In genomic region chr12:94405378-94406116, GRCh38 we compare ENCODE assay signal across 9 cellular contexts. TPM values are rescaled to one million over a fixed set of nuclear protein-coding genes. Genes with fewer than 3 reads are reported as not detected.
DNase-seq lines count a peak whose midpoint lies in the region; ATAC-seq lines count a peak whose summit lies in the region.
"Had no signal": no experiment of that assay in that cellular context is flagged by ENCODE, and none has a peak within 500 bp of the region (broad histone marks: within the 10 kb centered on the region; RNA-seq: fewer than 3 reads in every experiment).

No MANE protein-coding gene starts in this region.

- H3K4me1 Mint-ChIP-seq in activated CD8-positive, alpha-beta memory T cell treated with anti-CD3 and anti-CD28 coated beads, Interleukin-2, amount 10 ng/mL, durations not matched to agents 7 days and 5 days, result peaks cover 10% of the 10 kb centered on the region
- H3K4me1 Mint-ChIP-seq in activated naive CD8-positive, alpha-beta T cell treated with anti-CD3 and anti-CD28 coated beads, Interleukin-2, amount 10 ng/mL, durations not matched to agents 7 days and 5 days, result peaks cover 10% of the 10 kb centered on the region

- H3K27ac ChIP-seq in subcutaneous abdominal adipose tissue (ENCODE audit: low read depth, low read length) (peak overlapping the region; percentile 32), caudate nucleus (ENCODE audit: low read depth, low read length) (no peak overlapping the region)
- H3K27ac ChIP-seq: BLaER1 treated with 17β-estradiol and CSF1 and Interleukin-3, amounts not matched to agents 10 nM and 100 nM had no signal

- H3K4me3 Mint-ChIP-seq in activated CD8-positive, alpha-beta memory T cell treated with anti-CD3 and anti-CD28 coated beads, Interleukin-2, amount 10 ng/mL, durations not matched to agents 7 days and 5 days, result peak overlapping the region; percentile 12
- H3K4me3 Mint-ChIP-seq in activated naive CD8-positive, alpha-beta T cell treated with anti-CD3 and anti-CD28 coated beads, Interleukin-2, amount 10 ng/mL, durations not matched to agents 7 days and 5 days, result peak overlapping the region; percentile 27

- H3K27me3 Mint-ChIP-seq in activated CD8-positive, alpha-beta memory T cell treated with anti-CD3 and anti-CD28 coated beads, Interleukin-2, amount 10 ng/mL, durations not matched to agents 7 days and 5 days, result no peaks in the 10 kb centered on the region
- no peaks in the 10 kb centered on the region for H3K27me3 Mint-ChIP-seq in activated naive CD8-positive, alpha-beta T cell treated with anti-CD3 and anti-CD28 coated beads, Interleukin-2, amount 10 ng/mL, durations not matched to agents 7 days and 5 days

- peaks cover 2% of the 10 kb centered on the region for H3K9me3 Mint-ChIP-seq in activated CD8-positive, alpha-beta memory T cell treated with anti-CD3 and anti-CD28 coated beads, Interleukin-2, amount 10 ng/mL, durations not matched to agents 7 days and 5 days (ENCODE audit: low read depth)
- H3K9me3 Mint-ChIP-seq in activated naive CD8-positive, alpha-beta T cell treated with anti-CD3 and anti-CD28 coated beads, Interleukin-2, amount 10 ng/mL, durations not matched to agents 7 days and 5 days, result peaks cover 4% of the 10 kb centered on the region

- CTCF ChIA-PET in activated CD8-positive, alpha-beta memory T cell treated with anti-CD3 and anti-CD28 coated beads, Interleukin-2, amount 10 ng/mL, durations not matched to agents 7 days and 5 days (lab: Charles Lee), result no interaction called here

- no peak for ATAC-seq in activated CD8-positive, alpha-beta memory T cell treated with anti-CD3 and anti-CD28 coated beads, Interleukin-2, amount 10 ng/mL, durations not matched to agents 7 days and 5 days
- ATAC-seq in HG02798 (IDR thresholded peaks at IDR 0.05; ENCODE audit: poor library complexity, unreplicated experiment), result peak; percentile 82
- ATAC-seq in activated naive CD8-positive, alpha-beta T cell treated with anti-CD3 and anti-CD28 coated beads, Interleukin-2, amount 10 ng/mL, durations not matched to agents 7 days and 5 days (ENCODE audit: low read depth), result no peak

- peak overlapping the region in 3 of 5 donors; percentile 4 to 60 (median 54) for H3K9ac ChIP-seq in subcutaneous abdominal adipose tissue (ENCODE audit: low read length in 5 of 5)
- H3K9ac ChIP-seq: BLaER1 treated with 17β-estradiol and CSF1 and Interleukin-3, amounts not matched to agents 10 nM and 100 nM had no signal

- peak overlapping the region in 4 of 5 donors; percentile 27 to 58 (median 44) for H3K4me3 ChIP-seq in subcutaneous abdominal adipose tissue (ENCODE audit: low read depth in 1 of 5, low read length in 5 of 5)
- H3K4me3 ChIP-seq: BLaER1 treated with 17β-estradiol and CSF1 and Interleukin-3, amounts not matched to agents 10 nM and 100 nM had no signal

- H3K4me1 ChIP-seq in subcutaneous abdominal adipose tissue (ENCODE audit: control insufficient read depth in 5 of 5, insufficient read depth in 5 of 5, low read length in 5 of 5), result peaks cover 0 to 7% (median 2%) of the 10 kb centered on the region in 5 donors
- H3K4me1 ChIP-seq: BLaER1 treated with 17β-estradiol and CSF1 and Interleukin-3, amounts not matched to agents 10 nM and 100 nM had no signal

- H3K36me3 ChIP-seq in subcutaneous abdominal adipose tissue (ENCODE audit: control insufficient read depth in 5 of 5, insufficient read depth in 5 of 5, low read length in 5 of 5), result peaks cover 0 to 8% (median 4%) of the 10 kb centered on the region in 5 donors

- DNase-seq in activated CD8-positive, alpha-beta memory T cell treated with anti-CD3 and anti-CD28 coated beads, Interleukin-2, amount 10 ng/mL, durations not matched to agents 7 days and 5 days, result no peak
- DNase-seq in activated CD8-positive, alpha-beta memory T cell treated with anti-CD3 and anti-CD28 coated beads, Interleukin-2, amount 50 U/mL, for 48 hours, result no peak
- DNase-seq in activated naive CD8-positive, alpha-beta T cell treated with anti-CD3 and anti-CD28 coated beads, Interleukin-2, amount 10 ng/mL, durations not matched to agents 7 days and 5 days, result no peak
- no peak for DNase-seq in caudate nucleus (lab: John Stamatoyannopoulos, UW)
- DNase-seq in NOMO-1 treated with dmso at 0.1 percent for 144 hours (lab: John Stamatoyannopoulos, UW; ENCODE audit: unreplicated experiment), result no peak
- no peak for DNase-seq in stimulated activated naive CD4-positive, alpha-beta T cell treated with Interleukin-2 at 50 U/mL for 16 hours (lab: John Stamatoyannopoulos, UW)

- no peaks in the 10 kb centered on the region for H3K27me3 ChIP-seq in subcutaneous abdominal adipose tissue (ENCODE audit: control insufficient read depth in 5 of 5, insufficient read depth in 4 of 5, low read length in 5 of 5)
- H3K27me3 ChIP-seq: BLaER1 treated with 17β-estradiol and CSF1 and Interleukin-3, amounts not matched to agents 10 nM and 100 nM had no signal

- no peaks in the 10 kb centered on the region for H3K9me3 ChIP-seq in subcutaneous abdominal adipose tissue (ENCODE audit: control insufficient read depth in 5 of 5, low read length in 5 of 5)

- peaks cover 20% of the 10 kb centered on the region for H3K36me3 Mint-ChIP-seq in activated CD8-positive, alpha-beta memory T cell treated with anti-CD3 and anti-CD28 coated beads, Interleukin-2, amount 10 ng/mL, durations not matched to agents 7 days and 5 days
- peaks cover 15% of the 10 kb centered on the region for H3K36me3 Mint-ChIP-seq in activated naive CD8-positive, alpha-beta T cell treated with anti-CD3 and anti-CD28 coated beads, Interleukin-2, amount 10 ng/mL, durations not matched to agents 7 days and 5 days

- H3K27ac Mint-ChIP-seq in activated CD8-positive, alpha-beta memory T cell treated with anti-CD3 and anti-CD28 coated beads, Interleukin-2, amount 10 ng/mL, durations not matched to agents 7 days and 5 days, result peak overlapping the region; percentile 56
- H3K27ac Mint-ChIP-seq in activated naive CD8-positive, alpha-beta T cell treated with anti-CD3 and anti-CD28 coated beads, Interleukin-2, amount 10 ng/mL, durations not matched to agents 7 days and 5 days, result no peak overlapping the region

- POLR2A ChIA-PET in activated naive CD8-positive, alpha-beta T cell treated with anti-CD3 and anti-CD28 coated beads, Interleukin-2, amount 10 ng/mL, durations not matched to agents 7 days and 5 days (lab: Charles Lee), result no interaction called here

RNA-seq across cellular contexts. Expression of gene CEP83, which starts 54.1 kb away (rescaled TPM):
- total RNA-seq in activated CD8-positive, alpha-beta memory T cell treated with anti-CD3 and anti-CD28 coated beads, Interleukin-2, amount 10 ng/mL, durations not matched to agents 7 days and 5 days, result 10 to 100 TPM; 17.1 to 20.1 TPM
- total RNA-seq in activated naive CD8-positive, alpha-beta T cell treated with anti-CD3 and anti-CD28 coated beads, Interleukin-2, amount 10 ng/mL, durations not matched to agents 7 days and 5 days, result 10 to 100 TPM; 13.2 to 19.1 TPM
